ENCODE assay signal across 1 cellular context in the genomic region with DNA sequence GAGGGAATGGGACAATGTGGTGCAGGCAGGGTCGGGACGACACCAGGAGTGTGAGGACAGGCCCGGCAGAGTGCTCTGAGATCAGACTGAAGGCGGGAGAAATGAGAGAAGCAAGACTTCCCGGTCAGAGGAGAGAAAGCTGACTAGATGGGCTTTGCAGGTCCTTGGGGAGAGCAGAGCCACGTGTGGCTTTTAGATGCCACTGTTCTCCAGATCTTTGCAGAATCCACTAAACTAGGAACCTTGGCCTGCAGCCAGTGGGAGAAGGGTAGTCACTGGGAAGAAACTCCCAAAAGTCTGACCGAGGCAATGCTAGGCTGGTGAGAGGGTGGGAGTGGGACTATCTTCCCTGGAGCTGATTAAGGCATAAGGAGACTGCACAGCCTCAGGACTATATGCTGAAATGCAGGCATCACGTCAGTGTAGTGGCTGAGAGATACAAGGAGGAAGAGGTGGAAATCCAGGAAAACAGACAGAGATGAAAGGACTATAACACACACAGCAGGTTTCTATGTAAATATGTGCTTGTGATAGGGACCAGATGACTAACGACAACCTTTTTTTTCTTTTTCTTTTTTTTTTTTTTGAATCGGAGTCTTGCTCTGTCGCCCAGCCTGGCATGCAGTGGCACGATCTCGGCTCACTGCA.
TF ChIP-seq lines count a peak whose summit lies in the region.

No MANE protein-coding gene starts in this region.

TF ChIP-seq in HepG2, 621 proteins besides CTCF, POLR2A, EP300 and RAD21 (continues in another document):
- TF ChIP-seq ZNF615 (CRISPR knock-in tag; IDR thresholded peaks at IDR 0.05; ENCODE audit: borderline replicate concordance) (0 out of 2 replicates have a peak, but pooled peaks have one; percentile 29), ZNF468 (CRISPR knock-in tag; IDR thresholded peaks at IDR 0.05) (no peak), POLR2G (IDR thresholded peaks at IDR 0.05; ENCODE audit: low read depth, low read length) (no peak), ZMYM2 (CRISPR knock-in tag; IDR thresholded peaks at IDR 0.05) (peak; percentile 46; the same call in 1 of the 2 replicates), RXRB (CRISPR knock-in tag; IDR thresholded peaks at IDR 0.05; ENCODE audit: borderline replicate concordance) (peak; percentile 30; the same call in 1 of the 2 replicates), AGO2 (optimal IDR thresholded peaks at IDR 0.05; ENCODE audit: low read depth, low read length) (no peak), GATAD2A (CRISPR knock-in tag; IDR thresholded peaks at IDR 0.05) (peak; percentile 53; the same call in 1 of the 2 replicates), ZNF83 (CRISPR knock-in tag; IDR thresholded peaks at IDR 0.05; ENCODE audit: borderline replicate concordance) (no peak), SOX6 (IDR thresholded peaks at IDR 0.05) (no peak), SOX6 (CRISPR knock-in tag; IDR thresholded peaks at IDR 0.05) (peak; percentile 33; the same call in 1 of the 2 replicates), MTF1 (CRISPR knock-in tag; IDR thresholded peaks at IDR 0.05) (no peak), ZNF776 (CRISPR knock-in tag; IDR thresholded peaks at IDR 0.05) (no peak), ZNF235 (CRISPR knock-in tag; IDR thresholded peaks at IDR 0.05; ENCODE audit: borderline replicate concordance) (no peak), ZFP36L1 (CRISPR knock-in tag; IDR thresholded peaks at IDR 0.05) (no peak), HNRNPK (IDR thresholded peaks at IDR 0.05; ENCODE audit: low read depth, low read length, poor library complexity, severe bottlenecking) (no peak), ZNF710 (CRISPR knock-in tag; IDR thresholded peaks at IDR 0.05; ENCODE audit: borderline replicate concordance) (0 out of 2 replicates have a peak, but pooled peaks have one; percentile 30), FOXC1 (CRISPR knock-in tag; IDR thresholded peaks at IDR 0.05; ENCODE audit: borderline replicate concordance) (no peak), MED1 (CRISPR knock-in tag; IDR thresholded peaks at IDR 0.05) (0 out of 2 replicates have a peak, but pooled peaks have one; percentile 18), EHMT2 (IDR thresholded peaks at IDR 0.05; ENCODE audit: borderline replicate concordance, low read depth, low read length) (no peak), MAZ (IDR thresholded peaks at IDR 0.05; ENCODE audit: borderline replicate concordance, low read depth, low read length) (no peak), MAZ (CRISPR knock-in tag; IDR thresholded peaks at IDR 0.05; ENCODE audit: low read depth) (no peak), NFIB (CRISPR knock-in tag; IDR thresholded peaks at IDR 0.05; ENCODE audit: borderline replicate concordance) (0 out of 2 replicates have a peak, but pooled peaks have one; percentile 62), ZNF441 (CRISPR knock-in tag; IDR thresholded peaks at IDR 0.05; ENCODE audit: borderline replicate concordance) (peak; percentile 97), BHLHE40 (IDR thresholded peaks at IDR 0.05; ENCODE audit: low read length) (no peak), SALL1 (CRISPR knock-in tag; IDR thresholded peaks at IDR 0.05) (peak; percentile 25; the same call in 1 of the 2 replicates), ZNF670 (CRISPR knock-in tag; IDR thresholded peaks at IDR 0.05; ENCODE audit: borderline replicate concordance) (0 out of 2 replicates have a peak, but pooled peaks have one; percentile 36), ELF3 (CRISPR knock-in tag; IDR thresholded peaks at IDR 0.05) (peak; percentile 87), TFE3 (CRISPR knock-in tag; IDR thresholded peaks at IDR 0.05) (peak; percentile 32; the same call in 1 of the 2 replicates), KDM5B (CRISPR knock-in tag; IDR thresholded peaks at IDR 0.05; ENCODE audit: borderline replicate concordance) (0 out of 2 replicates have a peak, but pooled peaks have one; percentile 32), STAG1 (CRISPR knock-in tag; IDR thresholded peaks at IDR 0.05) (no peak), TCF7 (IDR thresholded peaks at IDR 0.05; ENCODE audit: low read depth) (peak; percentile 64), SALL2 (CRISPR knock-in tag; IDR thresholded peaks at IDR 0.05) (0 out of 2 replicates have a peak, but pooled peaks have one; percentile 23), TEAD3 (CRISPR knock-in tag; optimal IDR thresholded peaks at IDR 0.05; ENCODE audit: borderline replicate concordance) (peak; percentile 61), ZNF574 (CRISPR knock-in tag; IDR thresholded peaks at IDR 0.05) (no peak)
- TF ChIP-seq, protein P1, sequence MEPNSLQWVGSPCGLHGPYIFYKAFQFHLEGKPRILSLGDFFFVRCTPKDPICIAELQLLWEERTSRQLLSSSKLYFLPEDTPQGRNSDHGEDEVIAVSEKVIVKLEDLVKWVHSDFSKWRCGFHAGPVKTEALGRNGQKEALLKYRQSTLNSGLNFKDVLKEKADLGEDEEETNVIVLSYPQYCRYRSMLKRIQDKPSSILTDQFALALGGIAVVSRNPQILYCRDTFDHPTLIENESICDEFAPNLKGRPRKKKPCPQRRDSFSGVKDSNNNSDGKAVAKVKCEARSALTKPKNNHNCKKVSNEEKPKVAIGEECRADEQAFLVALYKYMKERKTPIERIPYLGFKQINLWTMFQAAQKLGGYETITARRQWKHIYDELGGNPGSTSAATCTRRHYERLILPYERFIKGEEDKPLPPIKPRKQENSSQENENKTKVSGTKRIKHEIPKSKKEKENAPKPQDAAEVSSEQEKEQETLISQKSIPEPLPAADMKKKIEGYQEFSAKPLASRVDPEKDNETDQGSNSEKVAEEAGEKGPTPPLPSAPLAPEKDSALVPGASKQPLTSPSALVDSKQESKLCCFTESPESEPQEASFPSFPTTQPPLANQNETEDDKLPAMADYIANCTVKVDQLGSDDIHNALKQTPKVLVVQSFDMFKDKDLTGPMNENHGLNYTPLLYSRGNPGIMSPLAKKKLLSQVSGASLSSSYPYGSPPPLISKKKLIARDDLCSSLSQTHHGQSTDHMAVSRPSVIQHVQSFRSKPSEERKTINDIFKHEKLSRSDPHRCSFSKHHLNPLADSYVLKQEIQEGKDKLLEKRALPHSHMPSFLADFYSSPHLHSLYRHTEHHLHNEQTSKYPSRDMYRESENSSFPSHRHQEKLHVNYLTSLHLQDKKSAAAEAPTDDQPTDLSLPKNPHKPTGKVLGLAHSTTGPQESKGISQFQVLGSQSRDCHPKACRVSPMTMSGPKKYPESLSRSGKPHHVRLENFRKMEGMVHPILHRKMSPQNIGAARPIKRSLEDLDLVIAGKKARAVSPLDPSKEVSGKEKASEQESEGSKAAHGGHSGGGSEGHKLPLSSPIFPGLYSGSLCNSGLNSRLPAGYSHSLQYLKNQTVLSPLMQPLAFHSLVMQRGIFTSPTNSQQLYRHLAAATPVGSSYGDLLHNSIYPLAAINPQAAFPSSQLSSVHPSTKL (CRISPR knock-in tag; IDR thresholded peaks at IDR 0.05) = peak; percentile 56; the same call in 1 of the 2 replicates
- TF ChIP-seq, protein P2, sequence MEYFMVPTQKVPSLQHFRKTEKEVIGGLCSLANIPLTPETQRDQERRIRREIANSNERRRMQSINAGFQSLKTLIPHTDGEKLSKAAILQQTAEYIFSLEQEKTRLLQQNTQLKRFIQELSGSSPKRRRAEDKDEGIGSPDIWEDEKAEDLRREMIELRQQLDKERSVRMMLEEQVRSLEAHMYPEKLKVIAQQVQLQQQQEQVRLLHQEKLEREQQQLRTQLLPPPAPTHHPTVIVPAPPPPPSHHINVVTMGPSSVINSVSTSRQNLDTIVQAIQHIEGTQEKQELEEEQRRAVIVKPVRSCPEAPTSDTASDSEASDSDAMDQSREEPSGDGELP (IDR thresholded peaks at IDR 0.05; ENCODE audit: borderline replicate concordance, low read depth) = peak; percentile 76
- TF ChIP-seq, protein P3, sequence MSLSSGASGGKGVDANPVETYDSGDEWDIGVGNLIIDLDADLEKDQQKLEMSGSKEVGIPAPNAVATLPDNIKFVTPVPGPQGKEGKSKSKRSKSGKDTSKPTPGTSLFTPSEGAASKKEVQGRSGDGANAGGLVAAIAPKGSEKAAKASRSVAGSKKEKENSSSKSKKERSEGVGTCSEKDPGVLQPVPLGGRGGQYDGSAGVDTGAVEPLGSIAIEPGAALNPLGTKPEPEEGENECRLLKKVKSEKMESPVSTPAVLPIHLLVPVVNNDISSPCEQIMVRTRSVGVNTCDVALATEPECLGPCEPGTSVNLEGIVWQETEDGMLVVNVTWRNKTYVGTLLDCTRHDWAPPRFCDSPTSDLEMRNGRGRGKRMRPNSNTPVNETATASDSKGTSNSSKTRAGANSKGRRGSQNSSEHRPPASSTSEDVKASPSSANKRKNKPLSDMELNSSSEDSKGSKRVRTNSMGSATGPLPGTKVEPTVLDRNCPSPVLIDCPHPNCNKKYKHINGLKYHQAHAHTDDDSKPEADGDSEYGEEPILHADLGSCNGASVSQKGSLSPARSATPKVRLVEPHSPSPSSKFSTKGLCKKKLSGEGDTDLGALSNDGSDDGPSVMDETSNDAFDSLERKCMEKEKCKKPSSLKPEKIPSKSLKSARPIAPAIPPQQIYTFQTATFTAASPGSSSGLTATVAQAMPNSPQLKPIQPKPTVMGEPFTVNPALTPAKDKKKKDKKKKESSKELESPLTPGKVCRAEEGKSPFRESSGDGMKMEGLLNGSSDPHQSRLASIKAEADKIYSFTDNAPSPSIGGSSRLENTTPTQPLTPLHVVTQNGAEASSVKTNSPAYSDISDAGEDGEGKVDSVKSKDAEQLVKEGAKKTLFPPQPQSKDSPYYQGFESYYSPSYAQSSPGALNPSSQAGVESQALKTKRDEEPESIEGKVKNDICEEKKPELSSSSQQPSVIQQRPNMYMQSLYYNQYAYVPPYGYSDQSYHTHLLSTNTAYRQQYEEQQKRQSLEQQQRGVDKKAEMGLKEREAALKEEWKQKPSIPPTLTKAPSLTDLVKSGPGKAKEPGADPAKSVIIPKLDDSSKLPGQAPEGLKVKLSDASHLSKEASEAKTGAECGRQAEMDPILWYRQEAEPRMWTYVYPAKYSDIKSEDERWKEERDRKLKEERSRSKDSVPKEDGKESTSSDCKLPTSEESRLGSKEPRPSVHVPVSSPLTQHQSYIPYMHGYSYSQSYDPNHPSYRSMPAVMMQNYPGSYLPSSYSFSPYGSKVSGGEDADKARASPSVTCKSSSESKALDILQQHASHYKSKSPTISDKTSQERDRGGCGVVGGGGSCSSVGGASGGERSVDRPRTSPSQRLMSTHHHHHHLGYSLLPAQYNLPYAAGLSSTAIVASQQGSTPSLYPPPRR (CRISPR knock-in tag; IDR thresholded peaks at IDR 0.05; ENCODE audit: borderline replicate concordance) = peak; percentile 26; the same call in 1 of the 2 replicates
- TF ChIP-seq, protein P4, sequence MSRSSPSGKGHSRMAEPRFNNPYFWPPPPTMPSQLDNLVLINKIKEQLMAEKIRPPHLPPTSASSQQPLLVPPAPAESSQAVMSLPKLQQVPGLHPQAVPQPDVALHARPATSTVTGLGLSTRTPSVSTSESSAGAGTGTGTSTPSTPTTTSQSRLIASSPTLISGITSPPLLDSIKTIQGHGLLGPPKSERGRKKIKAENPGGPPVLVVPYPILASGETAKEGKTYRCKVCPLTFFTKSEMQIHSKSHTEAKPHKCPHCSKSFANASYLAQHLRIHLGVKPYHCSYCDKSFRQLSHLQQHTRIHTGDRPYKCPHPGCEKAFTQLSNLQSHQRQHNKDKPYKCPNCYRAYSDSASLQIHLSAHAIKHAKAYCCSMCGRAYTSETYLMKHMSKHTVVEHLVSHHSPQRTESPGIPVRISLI (CRISPR knock-in tag; IDR thresholded peaks at IDR 0.05; ENCODE audit: borderline replicate concordance) = peak; percentile 79; the same call in 1 of the 2 replicates
- TF ChIP-seq, protein P5, sequence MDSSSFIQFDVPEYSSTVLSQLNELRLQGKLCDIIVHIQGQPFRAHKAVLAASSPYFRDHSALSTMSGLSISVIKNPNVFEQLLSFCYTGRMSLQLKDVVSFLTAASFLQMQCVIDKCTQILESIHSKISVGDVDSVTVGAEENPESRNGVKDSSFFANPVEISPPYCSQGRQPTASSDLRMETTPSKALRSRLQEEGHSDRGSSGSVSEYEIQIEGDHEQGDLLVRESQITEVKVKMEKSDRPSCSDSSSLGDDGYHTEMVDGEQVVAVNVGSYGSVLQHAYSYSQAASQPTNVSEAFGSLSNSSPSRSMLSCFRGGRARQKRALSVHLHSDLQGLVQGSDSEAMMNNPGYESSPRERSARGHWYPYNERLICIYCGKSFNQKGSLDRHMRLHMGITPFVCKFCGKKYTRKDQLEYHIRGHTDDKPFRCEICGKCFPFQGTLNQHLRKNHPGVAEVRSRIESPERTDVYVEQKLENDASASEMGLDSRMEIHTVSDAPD (CRISPR knock-in tag; IDR thresholded peaks at IDR 0.05) = no peak
